Comparison of ENCODE assay signal across 20 cellular contexts in the genomic region with DNA sequence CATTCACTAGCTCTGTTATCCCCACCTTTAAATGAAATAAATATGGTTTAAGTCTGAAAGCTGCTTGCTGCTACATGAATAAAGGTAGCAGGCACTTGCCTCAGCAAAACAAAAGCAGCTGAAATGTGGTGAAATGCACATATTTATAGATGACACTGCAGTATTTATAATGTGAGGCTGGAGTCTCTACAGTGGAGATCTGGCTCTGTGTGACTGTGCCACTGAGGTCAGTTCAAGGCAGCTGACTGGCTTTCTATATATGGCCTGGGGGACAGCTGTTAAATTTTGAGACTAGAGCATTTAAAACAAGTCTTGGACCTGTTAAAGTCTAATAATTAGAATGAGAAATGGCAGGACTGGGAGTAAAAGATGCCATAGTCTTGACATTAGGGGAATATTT.
"Had no signal": no experiment of that assay in that cellular context is flagged by ENCODE, and none has a peak within 500 bp of the region (broad histone marks: within the 10 kb centered on the region; RNA-seq: fewer than 3 reads in every experiment).

No MANE protein-coding gene starts in this region.

- H3K36me3 ChIP-seq: pancreas, tibial artery, uterus had no signal

- H3K27me3 ChIP-seq: body of pancreas, pancreas, tibial artery, uterus had no signal

- H3K4me1 ChIP-seq: body of pancreas, pancreas, tibial artery, uterus had no signal

- H3K9me3 ChIP-seq: body of pancreas, pancreas, tibial artery, uterus had no signal

- H3K4me3 Mint-ChIP-seq: activated CD8-positive, alpha-beta T cell treated with anti-CD3 and anti-CD28 coated beads, Interleukin-2, amount 10 ng/mL, durations not matched to agents 7 days and 5 days; activated naive CD8-positive, alpha-beta T cell; immature natural killer cell; mesothelial cell of epicardium; naive thymus-derived CD4-positive, alpha-beta T cell; stimulated activated naive B cell treated with anti-CD40 and anti-IgM and Interleukin-4, amounts not matched to agents 10 μg/mL and 1 μg/mL and 100 μg/mL, for 72 hours; T-helper 1 cell treated with Interleukin-12 subunit alpha and Interleukin-12 subunit beta and Interleukin-4 antibody, amounts not matched to agents 30 μg/mL and 1 μg/mL, for 36 hours had no signal

- H3K36me3 Mint-ChIP-seq: activated naive CD8-positive, alpha-beta T cell; immature natural killer cell; mesothelial cell of epicardium; naive thymus-derived CD4-positive, alpha-beta T cell; stimulated activated naive B cell treated with anti-CD40 and anti-IgM and Interleukin-4, amounts not matched to agents 10 μg/mL and 1 μg/mL and 100 μg/mL, for 72 hours had no signal

- H3K27ac Mint-ChIP-seq: activated CD8-positive, alpha-beta T cell treated with anti-CD3 and anti-CD28 coated beads, Interleukin-2, amount 10 ng/mL, durations not matched to agents 7 days and 5 days; activated naive CD8-positive, alpha-beta T cell; immature natural killer cell; mesothelial cell of epicardium; naive thymus-derived CD4-positive, alpha-beta T cell; stimulated activated naive B cell treated with anti-CD40 and anti-IgM and Interleukin-4, amounts not matched to agents 10 μg/mL and 1 μg/mL and 100 μg/mL, for 72 hours; T-helper 1 cell treated with Interleukin-12 subunit alpha and Interleukin-12 subunit beta and Interleukin-4 antibody, amounts not matched to agents 30 μg/mL and 1 μg/mL, for 36 hours had no signal

- H3K4me3 ChIP-seq: body of pancreas, pancreas, tibial artery, uterus had no signal

- DNase-seq: activated CD4-positive, alpha-beta T cell treated with anti-CD3 and anti-CD28 coated beads for 48 hours; activated CD8-positive, alpha-beta memory T cell treated with anti-CD3 and anti-CD28 coated beads, Interleukin-2, amount 50 U/mL, for 4 hours; activated CD8-positive, alpha-beta T cell treated with anti-CD3 and anti-CD28 coated beads, Interleukin-2, amount 10 ng/mL, durations not matched to agents 7 days and 5 days; activated gamma-delta T cell treated with Interleukin-2 at 50 U/mL for 16 hours; activated T-cell treated with anti-CD3 and anti-CD28 coated beads, Interleukin-2, amount 50 U/mL, for 48 hours; amygdala; body of pancreas; caudate nucleus; head of caudate nucleus; immature natural killer cell; naive thymus-derived CD4-positive, alpha-beta T cell; pancreas; stimulated activated CD4-positive, alpha-beta T cell treated with anti-CD3 and anti-CD28 coated beads, Interleukin-2, amount 100 ng/mL, for 48 hours; stimulated activated naive B cell treated with anti-CD40 and anti-IgM and Interleukin-4, amounts not matched to agents 10 μg/mL and 1 μg/mL and 100 μg/mL, for 72 hours; tibial artery; uterus had no signal

- H3K4me1 Mint-ChIP-seq: immature natural killer cell; naive thymus-derived CD4-positive, alpha-beta T cell; stimulated activated naive B cell treated with anti-CD40 and anti-IgM and Interleukin-4, amounts not matched to agents 10 μg/mL and 1 μg/mL and 100 μg/mL, for 72 hours had no signal

- H3K27me3 Mint-ChIP-seq: activated naive CD8-positive, alpha-beta T cell; stimulated activated naive B cell treated with anti-CD40 and anti-IgM and Interleukin-4, amounts not matched to agents 10 μg/mL and 1 μg/mL and 100 μg/mL, for 72 hours had no signal

- ATAC-seq: activated CD8-positive, alpha-beta T cell treated with anti-CD3 and anti-CD28 coated beads, Interleukin-2, amount 10 ng/mL, durations not matched to agents 7 days and 5 days; body of pancreas; esophagus mucosa; naive thymus-derived CD4-positive, alpha-beta T cell; pancreas; stimulated activated naive B cell treated with anti-CD40 and anti-IgM and Interleukin-4, amounts not matched to agents 10 μg/mL and 1 μg/mL and 100 μg/mL, for 72 hours had no signal

- H3K27ac ChIP-seq: body of pancreas, pancreas, tibial artery, uterus had no signal

- H3K9me3 Mint-ChIP-seq: mesothelial cell of epicardium; stimulated activated naive B cell treated with anti-CD40 and anti-IgM and Interleukin-4, amounts not matched to agents 10 μg/mL and 1 μg/mL and 100 μg/mL, for 72 hours; T-helper 1 cell treated with Interleukin-12 subunit alpha and Interleukin-12 subunit beta and Interleukin-4 antibody, amounts not matched to agents 30 μg/mL and 1 μg/mL, for 36 hours had no signal
